1 cellular context compared by ENCODE assay signal in genomic region chr19:45179848-45180370, GRCh38.
TF ChIP-seq lines count a peak whose summit lies in the region.

No MANE protein-coding gene starts in this region.

TF ChIP-seq in HepG2, 621 proteins besides CTCF, POLR2A, EP300 and RAD21:
- TF ChIP-seq RBM39 (IDR thresholded peaks at IDR 0.05; ENCODE audit: low read depth, low read length, poor library complexity, severe bottlenecking) (no peak), SRSF4 (IDR thresholded peaks at IDR 0.05; ENCODE audit: low read depth, low read length, poor library complexity, severe bottlenecking) (no peak), ZNF83 (CRISPR knock-in tag; IDR thresholded peaks at IDR 0.05; ENCODE audit: borderline replicate concordance) (0 out of 2 replicates have a peak, but pooled peaks have one; percentile 28), ZNF749 (CRISPR knock-in tag; IDR thresholded peaks at IDR 0.05; ENCODE audit: borderline replicate concordance) (no peak), PBX2 (CRISPR knock-in tag; IDR thresholded peaks at IDR 0.05) (no peak), ZFY (CRISPR knock-in tag; IDR thresholded peaks at IDR 0.05) (0 out of 2 replicates have a peak, but pooled peaks have one; percentile 4), TCF12 (IDR thresholded peaks at IDR 0.05) (no peak), TCF12 (CRISPR knock-in tag; IDR thresholded peaks at IDR 0.05) (no peak), ZNF354B (CRISPR knock-in tag; IDR thresholded peaks at IDR 0.05) (no peak)
